In genomic region chr19:40736661-40737060, GRCh38 we compare ENCODE assay signal across 23 cellular contexts. TPM values are rescaled to one million over a fixed set of nuclear protein-coding genes. Genes with fewer than 3 reads are reported as not detected.
"Had no signal": no experiment of that assay in that cellular context is flagged by ENCODE, and none has a peak within 500 bp of the region (broad histone marks: within the 10 kb centered on the region; RNA-seq: fewer than 3 reads in every experiment).

No MANE protein-coding gene starts in this region.

- H3K27ac ChIP-seq: dorsolateral prefrontal cortex, esophagus muscularis mucosa, gastroesophageal sphincter, hepatocyte, neutrophil, psoas muscle, spleen, tibial artery had no signal

- H3K27me3 ChIP-seq: dorsolateral prefrontal cortex, esophagus muscularis mucosa, gastroesophageal sphincter, hepatocyte, neutrophil, spleen, tibial artery had no signal

- ATAC-seq: gastroesophageal sphincter; naive thymus-derived CD8-positive, alpha-beta T cell; psoas muscle; sciatic nerve; stimulated activated memory B cell treated with anti-CD40 and anti-IgM and Interleukin-4, amounts not matched to agents 10 μg/mL and 1 μg/mL and 100 μg/mL, for 72 hours had no signal

- H3K4me1 Mint-ChIP-seq: stimulated activated memory B cell treated with anti-CD40 and anti-IgM and Interleukin-4, amounts not matched to agents 10 μg/mL and 1 μg/mL and 100 μg/mL, for 72 hours had no signal

- H3K4me3 Mint-ChIP-seq: naive thymus-derived CD8-positive, alpha-beta T cell; stimulated activated memory B cell treated with anti-CD40 and anti-IgM and Interleukin-4, amounts not matched to agents 10 μg/mL and 1 μg/mL and 100 μg/mL, for 72 hours; stimulated activated naive CD8-positive, alpha-beta T cell treated with anti-CD3 and anti-CD28 coated beads, Interleukin-15, Interleukin-2, amounts not matched to agents 100 ng/mL and 50 ng/mL, for 24 hours had no signal

- H3K9me3 Mint-ChIP-seq: naive thymus-derived CD8-positive, alpha-beta T cell; stimulated activated memory B cell treated with anti-CD40 and anti-IgM and Interleukin-4, amounts not matched to agents 10 μg/mL and 1 μg/mL and 100 μg/mL, for 72 hours; stimulated activated naive CD8-positive, alpha-beta T cell treated with anti-CD3 and anti-CD28 coated beads, Interleukin-15, Interleukin-2, amounts not matched to agents 100 ng/mL and 50 ng/mL, for 24 hours had no signal

- H3K9me3 ChIP-seq: esophagus muscularis mucosa, gastroesophageal sphincter, mucosa of descending colon, neutrophil, psoas muscle, spleen, tibial artery had no signal

- H3K4me3 ChIP-seq: dorsolateral prefrontal cortex, esophagus muscularis mucosa, gastroesophageal sphincter, hepatocyte, mucosa of descending colon, psoas muscle, spleen, tibial artery had no signal

- H3K27me3 Mint-ChIP-seq: naive thymus-derived CD8-positive, alpha-beta T cell; stimulated activated memory B cell treated with anti-CD40 and anti-IgM and Interleukin-4, amounts not matched to agents 10 μg/mL and 1 μg/mL and 100 μg/mL, for 72 hours; stimulated activated naive CD8-positive, alpha-beta T cell treated with anti-CD3 and anti-CD28 coated beads, Interleukin-15, Interleukin-2, amounts not matched to agents 100 ng/mL and 50 ng/mL, for 24 hours had no signal

- H3K4me1 ChIP-seq: psoas muscle had no signal

- H3K27ac Mint-ChIP-seq: naive thymus-derived CD8-positive, alpha-beta T cell; stimulated activated memory B cell treated with anti-CD40 and anti-IgM and Interleukin-4, amounts not matched to agents 10 μg/mL and 1 μg/mL and 100 μg/mL, for 72 hours; stimulated activated naive CD8-positive, alpha-beta T cell treated with anti-CD3 and anti-CD28 coated beads, Interleukin-15, Interleukin-2, amounts not matched to agents 100 ng/mL and 50 ng/mL, for 24 hours had no signal

- DNase-seq: cortex of kidney; dorsolateral prefrontal cortex; effector CD8-positive, alpha-beta T cell; foreskin fibroblast; glutamatergic neuron; naive thymus-derived CD8-positive, alpha-beta T cell; psoas muscle; retina; spleen; stimulated activated CD4-positive, alpha-beta T cell treated with anti-CD3 and anti-CD28 coated beads, Interleukin-15, amount 100 ng/mL, for 24 hours; stimulated activated CD4-positive, alpha-beta T cell treated with anti-CD3 and anti-CD28 coated beads, Interleukin-1b, Interleukin-23, amount 100 ng/mL, for 48 hours; stimulated activated CD4-positive, alpha-beta T cell treated with anti-CD3 and anti-CD28 coated beads, Interleukin-4, amount 100 ng/mL, for 24 hours; tibial artery had no signal

RNA-seq across cellular contexts. Expression of gene MIA, which starts 38.7 kb away (rescaled TPM):
- total RNA-seq: hepatocyte, kidney epithelial cell, ureter had no signal
